8 cellular contexts compared by ENCODE assay signal in genomic region chr5:74640450-74641013, GRCh38.
DNase-seq lines count a peak whose midpoint lies in the region; ATAC-seq lines count a peak whose summit lies in the region.

Gene ENC1 (minus strand): TSS chr5:74640728. CDS start chr5:74636485, 4,243 bp downstream.

- peaks cover 5% of the 10 kb centered on the region for H3K36me3 Mint-ChIP-seq in effector memory CD8-positive, alpha-beta T cell (ENCODE audit: insufficient read depth)
- H3K36me3 Mint-ChIP-seq in memory B cell, result peaks cover 6% of the 10 kb centered on the region

- peak within 1 kb of the TSS; percentile 71 to 88 for H3K27ac Mint-ChIP-seq in effector memory CD8-positive, alpha-beta T cell
- H3K27ac Mint-ChIP-seq in memory B cell, result peak within 1 kb of the TSS; percentile 69

- peaks cover 25 to 41% of the 10 kb centered on the region in 2 donors for H3K4me1 Mint-ChIP-seq in effector memory CD8-positive, alpha-beta T cell (ENCODE audit: low read depth in 2 of 2)
- H3K4me1 Mint-ChIP-seq in memory B cell, result peaks cover 27% of the 10 kb centered on the region

- H3K4me3 Mint-ChIP-seq in effector memory CD8-positive, alpha-beta T cell, result peak within 1 kb of the TSS; percentile 94
- H3K4me3 Mint-ChIP-seq in memory B cell, result peak within 1 kb of the TSS; percentile 97

- peaks cover 0 to 9% of the 10 kb centered on the region in 2 donors for H3K27me3 Mint-ChIP-seq in effector memory CD8-positive, alpha-beta T cell
- no peaks in the 10 kb centered on the region for H3K27me3 Mint-ChIP-seq in memory B cell

- DNase-seq in CD1c-positive myeloid dendritic cell (ENCODE audit: extremely low spot score) (peak; percentile 88), NCI-H82 (lab: John Stamatoyannopoulos, UW) (peak; percentile 99), memory B cell (ENCODE audit: low spot score in 2 of 2) (peak; percentile 77 to 79)
- peak; percentile 85 for DNase-seq in activated CD8-positive, alpha-beta memory T cell treated with anti-CD3 and anti-CD28 coated beads for 24 hours
- peak; percentile 70 to 76 (median 71) for DNase-seq in effector memory CD8-positive, alpha-beta T cell
- peak; percentile 47 to 56 (median 51) for DNase-seq in stimulated activated CD4-positive, alpha-beta T cell treated with anti-CD3 and anti-CD28 coated beads, TNF-alpha, amount 100 ng/mL, for 48 hours (ENCODE audit: low read depth in 3 of 3)

- no peaks in the 10 kb centered on the region for H3K9me3 Mint-ChIP-seq in effector memory CD8-positive, alpha-beta T cell
- H3K9me3 Mint-ChIP-seq in memory B cell, result no peaks in the 10 kb centered on the region

- ATAC-seq in GM19328 (IDR thresholded peaks at IDR 0.05; ENCODE audit: unreplicated experiment), result peak; percentile 76
- ATAC-seq in HG03469 (IDR thresholded peaks at IDR 0.05; ENCODE audit: unreplicated experiment), result peak; percentile 57
- peak; percentile 84 for ATAC-seq in effector memory CD8-positive, alpha-beta T cell (replicated peaks)
- peak; percentile 83 for ATAC-seq in memory B cell (ENCODE audit: low read depth)

Comparison
In these comparisons a context has a peak if more than half of its experiments do, and no peak if none do; other contexts are left out.
1. Peak in every context shown above with its lines: DNase-seq and ATAC-seq.